14 cellular contexts compared by ENCODE assay signal in the genomic region with DNA sequence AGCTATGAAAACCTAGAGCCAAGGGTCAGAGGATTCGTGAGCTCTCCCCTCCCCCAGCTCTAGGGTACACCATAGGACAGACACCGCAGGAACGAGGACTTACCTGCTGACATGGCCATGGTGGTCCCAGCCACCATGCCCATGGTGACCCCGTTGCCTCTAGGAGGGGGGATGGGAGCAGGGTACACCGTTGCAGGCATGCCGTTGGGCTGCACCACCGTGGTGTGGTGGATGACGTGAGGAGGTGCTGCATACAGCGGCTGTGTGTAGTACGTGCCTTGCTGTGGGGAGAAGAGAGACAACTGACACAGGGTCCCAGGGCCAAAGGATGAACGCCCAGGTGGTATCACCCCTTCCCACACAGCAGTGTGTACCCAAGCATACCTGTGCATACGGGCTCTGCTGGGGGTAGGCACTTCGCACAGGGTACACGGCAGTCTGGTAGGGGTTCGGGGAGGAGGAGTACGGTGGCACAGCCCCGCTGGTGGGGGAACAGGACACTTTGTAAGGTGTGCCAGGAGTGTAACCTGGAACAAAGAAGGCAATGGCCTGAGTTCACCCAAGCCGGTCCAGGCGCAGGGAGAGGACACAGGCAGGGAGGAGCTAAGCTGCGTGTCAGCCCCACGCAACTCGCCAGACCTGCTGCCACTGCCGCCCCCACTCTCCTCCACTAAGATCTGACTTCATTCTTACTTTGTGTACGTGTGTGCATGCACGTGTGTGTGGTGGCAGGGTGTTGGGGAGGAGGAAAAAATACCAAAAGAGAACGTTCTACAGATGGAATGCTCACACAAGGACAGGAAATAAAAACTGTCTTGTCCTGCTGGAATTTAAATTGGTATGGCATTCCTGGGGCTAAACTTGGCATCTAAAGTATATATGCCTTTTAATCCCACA. TPM values are rescaled to one million over a fixed set of nuclear protein-coding genes. Genes with fewer than 3 reads are reported as not detected.
A peak's percentile ranks its signal among the peaks of the same experiment; 100 is the strongest.
DNase-seq lines count a peak whose midpoint lies in the region; ATAC-seq, FAIRE-seq and TF ChIP-seq lines count a peak whose summit lies in the region.
"Had no signal": no experiment of that assay in that cellular context is flagged by ENCODE, and none has a peak within 500 bp of the region (broad histone marks: within the 10 kb centered on the region; RNA-seq: fewer than 3 reads in every experiment).

No MANE protein-coding gene starts in this region.

- dilution Hi-C loops in mammary epithelial cell (cut with HindIII; ENCODE audit: low sequenced_read_pairs), result no loop called here

- no TSS peak for BruUV-seq in mammary epithelial cell (replicated peaks; lab: Mats Ljungman, UMichigan)
- BruUV-seq in HepG2 (replicated peaks; lab: Mats Ljungman, UMichigan), result no TSS peak

- H3K79me2 ChIP-seq in mammary epithelial cell (ENCODE audit: insufficient read depth, low read length) (peaks cover 81% of the 10 kb centered on the region), HepG2 (ENCODE audit: insufficient read depth, low read length) (peaks cover 55% of the 10 kb centered on the region)

- TF ChIP-seq POLR2A in HepG2 (IDR thresholded peaks at IDR 0.05; ENCODE audit: insufficient read depth in 1 of 2, low read depth in 2 of 2, low read length in 2 of 2), result no peak

- H3K27me3 ChIP-seq in mammary epithelial cell (ENCODE audit: insufficient read depth, low read length) (no peaks in the 10 kb centered on the region), HepG2 (ENCODE audit: control insufficient read depth in 1 of 2, insufficient read depth in 2 of 2, low read length in 2 of 2) (no peaks in the 10 kb centered on the region), small intestine (ENCODE audit: control insufficient read depth in 2 of 2, insufficient read depth in 2 of 2, low read length in 2 of 2) (no peaks in the 10 kb centered on the region)

- H3K4me2 ChIP-seq in mammary epithelial cell (ENCODE audit: insufficient read depth, low read depth, low read length), result peak overlapping the region; percentile 11
- no peak overlapping the region for H3K4me2 ChIP-seq in HepG2 (ENCODE audit: low read depth, low read length)

- CTCF ChIA-PET in mammary epithelial cell (lab: Charles Lee; ENCODE audit: low non-redundant PET), result no interaction called here
- CTCF ChIA-PET in HepG2 (lab: Yijun Ruan, JAX; ENCODE audit: low intra/inter-chr PET ratio, low total read pairs), result no interaction called here

- TF ChIP-seq CTCF in mammary epithelial cell (conservative IDR thresholded peaks at IDR 0.05 in 1 of 2, IDR thresholded peaks at IDR 0.05 in 1 of 2; ENCODE audit: extremely low read depth in 1 of 2, insufficient read depth in 1 of 2, low read depth in 1 of 2, low read length in 2 of 2), result no peak
- TF ChIP-seq CTCF in HepG2 (CRISPR knock-in tag; IDR thresholded peaks at IDR 0.05), result no peak

- H3K4me1 ChIP-seq in mammary epithelial cell (ENCODE audit: insufficient read depth, low read length) (peaks cover 13% of the 10 kb centered on the region), HepG2 (ENCODE audit: insufficient read depth, low read length) (no peaks in the 10 kb centered on the region), small intestine (ENCODE audit: control insufficient read depth in 2 of 2, insufficient read depth in 1 of 2, low read depth in 1 of 2, low read length in 1 of 2) (no peaks in the 10 kb centered on the region)

- POLR2A ChIA-PET in HepG2 (lab: Yijun Ruan, JAX), result no interaction called here

- no peak for DNase-seq in activated naive CD4-positive, alpha-beta T cell treated with anti-CD3 and anti-CD28 coated beads, Interleukin-2, amount 50 U/mL, for 72 hours (ENCODE audit: low spot score in 2 of 2)
- DNase-seq in activated naive CD4-positive, alpha-beta T cell treated with anti-CD3 and anti-CD28 coated beads, Interleukin-2, amount 50 U/mL, for 16 hours, result no peak
- DNase-seq in mammary epithelial cell, result no peak
- DNase-seq in HepG2 (ENCODE audit: low spot score), result no peak
- peak; percentile 24 for DNase-seq in superior temporal gyrus (ENCODE audit: extremely low spot score)
- no peak for DNase-seq in mesenteric fat pad (ENCODE audit: low spot score)
- no peak for DNase-seq in small intestine
- DNase-seq: cerebellar nuclear complex, GF-D8, NCI-H2171, PC-3, T-helper 9 cell had no signal

- no peaks in the 10 kb centered on the region for H3K9me3 Mint-ChIP-seq in activated naive CD4-positive, alpha-beta T cell treated with anti-CD3 and anti-CD28 coated beads, Interleukin-2, amount 50 U/mL, for 72 hours

- in situ Hi-C loops in mammary epithelial cell (cut with MboI; ENCODE audit: low sequenced_read_pairs in 2 of 2) (no loop called here), HepG2 (cut with HindIII; ENCODE audit: extremely low pct_ligation_motif_present, low pct_unique_long_range_greater_than_20kb) (no loop called here)

- TF ChIP-seq RAD21 in HepG2 (CRISPR knock-in tag; IDR thresholded peaks at IDR 0.05), result no peak

- no peaks in the 10 kb centered on the region for H3K9me3 ChIP-seq in mammary epithelial cell (replicated peaks; ENCODE audit: insufficient read depth, low read length)
- no peaks in the 10 kb centered on the region for H3K9me3 ChIP-seq in HepG2 (ENCODE audit: low read length)
- no peaks in the 10 kb centered on the region for H3K9me3 ChIP-seq in small intestine (ENCODE audit: control insufficient read depth, low read depth)

- H2AFZ ChIP-seq in mammary epithelial cell (ENCODE audit: low read depth, low read length) (no peak overlapping the region), HepG2 (ENCODE audit: low read length) (no peak overlapping the region)

- peaks cover 4% of the 10 kb centered on the region for H4K20me1 ChIP-seq in mammary epithelial cell (ENCODE audit: insufficient read depth, low read length)
- H4K20me1 ChIP-seq in HepG2 (ENCODE audit: insufficient read depth, low read length), result peaks cover 37% of the 10 kb centered on the region

- peak in 1 of 2 donors; percentile 48 for ATAC-seq in activated naive CD4-positive, alpha-beta T cell treated with anti-CD3 and anti-CD28 coated beads, Interleukin-2, amount 50 U/mL, for 72 hours
- ATAC-seq in HepG2 (peak; percentile 21), GM21367 (IDR thresholded peaks at IDR 0.05; ENCODE audit: unreplicated experiment) (no peak)
- ATAC-seq: PC-3 had no signal

- H3K36me3 Mint-ChIP-seq in activated naive CD4-positive, alpha-beta T cell treated with anti-CD3 and anti-CD28 coated beads, Interleukin-2, amount 50 U/mL, for 72 hours, result peaks cover 0 to 31% of the 10 kb centered on the region in 2 donors

- H3K9ac ChIP-seq in mammary epithelial cell (ENCODE audit: insufficient read depth, low read length), result no peak overlapping the region
- H3K9ac ChIP-seq in HepG2 (ENCODE audit: insufficient read depth, low read depth, low read length), result no peak overlapping the region

- peak overlapping the region; percentile 11 to 50 for H3K27ac Mint-ChIP-seq in activated naive CD4-positive, alpha-beta T cell treated with anti-CD3 and anti-CD28 coated beads, Interleukin-2, amount 50 U/mL, for 72 hours

- H3K36me3 ChIP-seq in mammary epithelial cell (ENCODE audit: insufficient read depth, low read length) (peaks cover 20% of the 10 kb centered on the region), HepG2 (replicated peaks in 1 of 2; ENCODE audit: control insufficient read depth in 1 of 2, insufficient read depth in 2 of 2, low read length in 2 of 2) (peaks cover 52 to 94% of the 10 kb centered on the region in 2 experiments), small intestine (ENCODE audit: control insufficient read depth in 2 of 2, insufficient read depth in 2 of 2, low read length in 2 of 2) (peaks cover 18 to 38% of the 10 kb centered on the region in 2 donors)

- H3K27ac ChIP-seq in mammary epithelial cell (ENCODE audit: insufficient read depth, low read depth, low read length), result no peak overlapping the region
- no peak overlapping the region for H3K27ac ChIP-seq in HepG2 (ENCODE audit: extremely low read length, insufficient read depth, low read length)
- H3K27ac ChIP-seq in small intestine (ENCODE audit: low read depth in 1 of 2, low read length in 1 of 2), result no peak overlapping the region

- FAIRE-seq in HepG2 (lab: Jason Lieb, UNC), result no peak
- no peak for FAIRE-seq in small intestine (lab: Jason Lieb, UNC)
- FAIRE-seq: A204.1 had no signal

- TF ChIP-seq EP300 in HepG2 (IDR thresholded peaks at IDR 0.05; ENCODE audit: low read depth in 2 of 2, low read length in 2 of 2) (no peak), HepG2 (CRISPR knock-in tag; IDR thresholded peaks at IDR 0.05; ENCODE audit: borderline replicate concordance) (no peak)

- H3K4me3 ChIP-seq in mammary epithelial cell (replicated peaks in 1 of 3; ENCODE audit: insufficient read depth in 1 of 3, low read depth in 2 of 3, low read length in 3 of 3), result no peak overlapping the region
- no peak overlapping the region for H3K4me3 ChIP-seq in HepG2 (replicated peaks in 1 of 3; ENCODE audit: insufficient read depth in 1 of 3, low read depth in 2 of 3, low read length in 3 of 3)
- no peak overlapping the region for H3K4me3 ChIP-seq in small intestine (ENCODE audit: low read depth in 1 of 2, low read length in 2 of 2)

- 65% methylated on average over 25 of the region's 26 CpGs for WGBS in mammary epithelial cell (ENCODE audit: low coverage, missing lambda C conversion rate)
- WGBS in HepG2 (ENCODE audit: low lambda C conversion rate), result 97% methylated on average over 25 of the region's 26 CpGs
- WGBS in small intestine, 3 donors, result 93 to 95% (median 94%) methylated on average over 25 to 26 of the region's 26 CpGs

- intact Hi-C loops in mammary epithelial cell (cut with micrococcal nuclease) (no loop called here), HepG2 (cut with micrococcal nuclease; ENCODE audit: unreplicated experiment) (no loop called here)

RNA-seq across cellular contexts. Expression of a gene that starts 37.8 kb away (rescaled TPM):
- 10 to 100 TPM; 61.5 to 69.9 TPM for total RNA-seq in activated naive CD4-positive, alpha-beta T cell treated with anti-CD3 and anti-CD28 coated beads, Interleukin-2, amount 50 U/mL, for 72 hours
- 100 to 1,000 TPM in 1 of 2 donors, 10 to 100 TPM in 1; 89.5 to 108 TPM for total RNA-seq in mammary epithelial cell
- polyA plus RNA-seq in mammary epithelial cell, result 115 TPM
- polyA minus RNA-seq in mammary epithelial cell, result 59.2 TPM
- 63.7 and 64.5 TPM in 2 replicates for total RNA-seq in HepG2 (2016; rRNA removed; fragmentation: Illumina TruSeq; extraction: Trizol)
- 5.2 and 5.9 TPM in 2 replicates for total RNA-seq in HepG2 (2016; cell fraction: cytosol; rRNA removed; fragmentation: Illumina TruSeq; extraction: Trizol; ENCODE audit: low read depth)
- total RNA-seq in HepG2 (2016; cell fraction: insoluble cytoplasmic fraction; rRNA removed; fragmentation: Illumina TruSeq; extraction: Trizol), result 54.8 and 65.4 TPM in 2 replicates
- total RNA-seq in HepG2 (2016; cell fraction: membrane; rRNA removed; fragmentation: Illumina TruSeq; extraction: Trizol), result 19.1 and 22.7 TPM in 2 replicates
- total RNA-seq in HepG2 (2016; cell fraction: nucleus; rRNA removed; fragmentation: Illumina TruSeq; extraction: Trizol), result 38.5 and 42.2 TPM in 2 replicates
- polyA plus RNA-seq in HepG2 (2011; rRNA removed), result 113 and 127 TPM in 2 replicates
- 82.0 and 115 TPM in 2 replicates for polyA plus RNA-seq in HepG2 (2011; cell fraction: cytosol; rRNA removed)
- 115 and 127 TPM in 2 replicates for polyA plus RNA-seq in HepG2 (2011; cell fraction: nucleus; rRNA removed)
- 63.9 and 65.2 TPM in 2 replicates for polyA plus RNA-seq in HepG2 (2012)
- 3.6 and 4.4 TPM in 2 replicates for polyA plus RNA-seq in HepG2 (2016; cell fraction: cytosol; fragmentation: Illumina TruSeq; extraction: Trizol; ENCODE audit: low read depth)
- polyA plus RNA-seq in HepG2 (2016; cell fraction: insoluble cytoplasmic fraction; fragmentation: Illumina TruSeq; extraction: Trizol; ENCODE audit: low read depth), result 63.7 and 70.4 TPM in 2 replicates
- 10.7 and 10.9 TPM in 2 replicates for polyA plus RNA-seq in HepG2 (2016; cell fraction: membrane; fragmentation: Illumina TruSeq; extraction: Trizol; ENCODE audit: low read depth)
- 58.6 and 63.4 TPM in 2 replicates for polyA plus RNA-seq in HepG2 (2016; cell fraction: nucleus; fragmentation: Illumina TruSeq; extraction: Trizol; ENCODE audit: insufficient read depth, low read depth)
- 146 and 269 TPM in 2 replicates for polyA minus RNA-seq in HepG2 (2011; rRNA and poly(A)+ RNA removed; ENCODE audit: low replicate concordance)
- 63.9 and 69.7 TPM in 2 replicates for polyA minus RNA-seq in HepG2 (2011; cell fraction: cytosol; rRNA and poly(A)+ RNA removed)
- 31.0 and 31.8 TPM in 2 replicates for polyA minus RNA-seq in HepG2 (2011; cell fraction: nucleus; rRNA and poly(A)+ RNA removed)
- total RNA-seq in mesenteric fat pad, result 120 TPM
- polyA plus RNA-seq in small intestine, result 10 to 100 TPM; 25.5 to 45.2 (median 30.8) TPM

RNA-seq across cellular contexts. Expression of a gene that starts 49.7 kb away (rescaled TPM):
- 10 to 100 TPM; 49.1 to 81.2 TPM for total RNA-seq in activated naive CD4-positive, alpha-beta T cell treated with anti-CD3 and anti-CD28 coated beads, Interleukin-2, amount 50 U/mL, for 72 hours
- total RNA-seq in mammary epithelial cell, result 100 to 1,000 TPM in 1 of 2 donors, 10 to 100 TPM in 1; 72.1 to 130 TPM
- polyA plus RNA-seq in mammary epithelial cell, result 64.8 TPM
- polyA minus RNA-seq in mammary epithelial cell, result 97.6 TPM
- 78.9 and 110 TPM in 2 replicates for total RNA-seq in HepG2 (2016; rRNA removed; fragmentation: Illumina TruSeq; extraction: Trizol)
- total RNA-seq in HepG2 (2016; cell fraction: cytosol; rRNA removed; fragmentation: Illumina TruSeq; extraction: Trizol; ENCODE audit: low read depth), result 5.7 and 5.8 TPM in 2 replicates
- 79.4 and 115 TPM in 2 replicates for total RNA-seq in HepG2 (2016; cell fraction: insoluble cytoplasmic fraction; rRNA removed; fragmentation: Illumina TruSeq; extraction: Trizol)
- total RNA-seq in HepG2 (2016; cell fraction: membrane; rRNA removed; fragmentation: Illumina TruSeq; extraction: Trizol), result 23.2 and 24.7 TPM in 2 replicates
- 42.5 and 48.0 TPM in 2 replicates for total RNA-seq in HepG2 (2016; cell fraction: nucleus; rRNA removed; fragmentation: Illumina TruSeq; extraction: Trizol)
- polyA plus RNA-seq in HepG2 (2011; rRNA removed), result 61.5 and 73.0 TPM in 2 replicates
- 65.3 and 72.4 TPM in 2 replicates for polyA plus RNA-seq in HepG2 (2011; cell fraction: cytosol; rRNA removed)
- polyA plus RNA-seq in HepG2 (2011; cell fraction: nucleus; rRNA removed), result 45.0 and 54.5 TPM in 2 replicates
- polyA plus RNA-seq in HepG2 (2012), result 45.1 and 56.7 TPM in 2 replicates
- polyA plus RNA-seq in HepG2 (2016; cell fraction: cytosol; fragmentation: Illumina TruSeq; extraction: Trizol; ENCODE audit: low read depth), result 3.1 TPM in 2 replicates
- 88.2 and 92.6 TPM in 2 replicates for polyA plus RNA-seq in HepG2 (2016; cell fraction: insoluble cytoplasmic fraction; fragmentation: Illumina TruSeq; extraction: Trizol; ENCODE audit: low read depth)
- polyA plus RNA-seq in HepG2 (2016; cell fraction: membrane; fragmentation: Illumina TruSeq; extraction: Trizol; ENCODE audit: low read depth), result 9.5 and 11.4 TPM in 2 replicates
- polyA plus RNA-seq in HepG2 (2016; cell fraction: nucleus; fragmentation: Illumina TruSeq; extraction: Trizol; ENCODE audit: insufficient read depth, low read depth), result 55.3 and 58.5 TPM in 2 replicates
- 79.4 and 118 TPM in 2 replicates for polyA minus RNA-seq in HepG2 (2011; rRNA and poly(A)+ RNA removed; ENCODE audit: low replicate concordance)
- polyA minus RNA-seq in HepG2 (2011; cell fraction: cytosol; rRNA and poly(A)+ RNA removed), result 62.2 and 79.1 TPM in 2 replicates
- 51.4 and 56.7 TPM in 2 replicates for polyA minus RNA-seq in HepG2 (2011; cell fraction: nucleus; rRNA and poly(A)+ RNA removed)
- 68.2 TPM for total RNA-seq in mesenteric fat pad
- polyA plus RNA-seq in small intestine, result 10 to 100 TPM; 40.3 to 78.7 (median 54.0) TPM
